10 cellular contexts compared by ENCODE assay signal in genomic region chr12:6426882-6427671, GRCh38. TPM values are rescaled to one million over a fixed set of nuclear protein-coding genes. Genes with fewer than 3 reads are reported as not detected.
DNase-seq lines count a peak whose midpoint lies in the region; ATAC-seq and TF ChIP-seq lines count a peak whose summit lies in the region.
"Had no signal": no experiment of that assay in that cellular context is flagged by ENCODE, and none has a peak within 500 bp of the region (broad histone marks: within the 10 kb centered on the region; RNA-seq: fewer than 3 reads in every experiment).

No MANE protein-coding gene starts in this region.

- ATAC-seq in CD4-positive, alpha-beta T cell (ENCODE audit: poor library complexity) = peak; percentile 80
- peak; percentile 44 for ATAC-seq in GM21526 (IDR thresholded peaks at IDR 0.05; ENCODE audit: low FRiP score, unreplicated experiment)

- peaks cover 8% of the 10 kb centered on the region; the same call in 1 of the 2 replicates for H3F3A ChIP-seq in OCI-LY1 (ENCODE audit: insufficient read depth, low read length)

- peak overlapping the region; percentile 93 for H3K27ac Mint-ChIP-seq in CD4-positive, alpha-beta T cell
- H3K27ac Mint-ChIP-seq in activated naive CD4-positive, alpha-beta T cell treated with anti-CD3 and anti-CD28 coated beads for 36 hours = peak overlapping the region; percentile 99
- H3K27ac Mint-ChIP-seq: brain had no signal

- H3K27me3 ChIP-seq in CD4-positive, alpha-beta T cell (ENCODE audit: control insufficient read depth, insufficient read depth, low read length) = no peaks in the 10 kb centered on the region
- H3K27me3 ChIP-seq in OCI-LY1 (ENCODE audit: insufficient read depth, low read length) = no peaks in the 10 kb centered on the region

- intact Hi-C loops in CD4-positive, alpha-beta T cell (cut with DNase I, micrococcal nuclease) = loop anchor here in 1 of 2 experiments (2.0 kb wide), 1 partner anchor 18 kb away; the partner anchor contains the start of gene CD27
- intact Hi-C loops in activated naive CD4-positive, alpha-beta T cell treated with anti-CD3 and anti-CD28 coated beads for 36 hours (cut with micrococcal nuclease) = loop anchor here (1.0 to 5.0 kb wide), 10 partner anchors 16 to 425 kb away; partner anchors contain the start of genes CHD4, GAPDH, MRPL51 and TAPBPL

- peak overlapping the region; percentile 70 for H3K9ac ChIP-seq in OCI-LY1 (ENCODE audit: low read length)

- CTCF ChIA-PET in CD4-positive, alpha-beta T cell (lab: Charles Lee) = interaction anchor here (0.8 to 5.4 kb wide), 7 partner anchors 25 to 111 kb away, joined by 3 to 61 read pairs (median 5); partner anchors contain the start of gene TAPBPL
- CTCF ChIA-PET in activated naive CD4-positive, alpha-beta T cell treated with anti-CD3 and anti-CD28 coated beads for 36 hours (lab: Charles Lee) = interaction anchor here (1.0 to 7.6 kb wide), 8 partner anchors 12 to 111 kb away, joined by 3 to 223 read pairs (median 18); partner anchors contain the start of genes CD27 and TAPBPL

- no peak for TF ChIP-seq CTCF in CD4-positive, alpha-beta T cell (IDR thresholded peaks at IDR 0.05)
- TF ChIP-seq CTCF in OCI-LY1 (IDR thresholded peaks at IDR 0.05; ENCODE audit: low read length) = no peak

- H3K27me3 Mint-ChIP-seq in CD4-positive, alpha-beta T cell = no peaks in the 10 kb centered on the region
- no peaks in the 10 kb centered on the region for H3K27me3 Mint-ChIP-seq in activated naive CD4-positive, alpha-beta T cell treated with anti-CD3 and anti-CD28 coated beads for 36 hours (ENCODE audit: low read depth)

- H3K36me3 ChIP-seq in OCI-LY1 (ENCODE audit: insufficient read depth, low read length) = no peaks in the 10 kb centered on the region

- POLR2A ChIA-PET in CD4-positive, alpha-beta T cell (lab: Charles Lee) = interaction anchor here (0.6 to 5.4 kb wide), 6 partner anchors 18 to 193 kb away, joined by 3 to 99 read pairs (median 13); partner anchors contain the start of genes CD27, TAPBPL and VAMP1

- peak overlapping the region; percentile 69 for H3K27ac ChIP-seq in CD4-positive, alpha-beta T cell (ENCODE audit: low read depth, low read length)
- H3K27ac ChIP-seq in OCI-LY1 (ENCODE audit: low read depth, low read length, poor library complexity, severe bottlenecking) = peak overlapping the region; percentile 100

- H3K79me2 ChIP-seq in OCI-LY1 (ENCODE audit: insufficient read depth, low read length) = no peaks in the 10 kb centered on the region

- H3K9me3 ChIP-seq in CD4-positive, alpha-beta T cell (ENCODE audit: control insufficient read depth, low read length) = no peaks in the 10 kb centered on the region
- H3K9me3 ChIP-seq in OCI-LY1 (ENCODE audit: low read length) = no peaks in the 10 kb centered on the region

- H3K4me1 Mint-ChIP-seq in CD4-positive, alpha-beta T cell (ENCODE audit: low read depth) = peaks cover 55% of the 10 kb centered on the region
- peaks cover 74% of the 10 kb centered on the region for H3K4me1 Mint-ChIP-seq in activated naive CD4-positive, alpha-beta T cell treated with anti-CD3 and anti-CD28 coated beads for 36 hours (ENCODE audit: low read depth)

- no peaks in the 10 kb centered on the region for H4K20me1 ChIP-seq in OCI-LY1 (ENCODE audit: insufficient read depth, low read length)

- no peak overlapping the region for H2AFZ ChIP-seq in OCI-LY1 (ENCODE audit: low read length)

- H3K4me3 Mint-ChIP-seq in CD4-positive, alpha-beta T cell = peak overlapping the region; percentile 65
- H3K4me3 Mint-ChIP-seq in activated naive CD4-positive, alpha-beta T cell treated with anti-CD3 and anti-CD28 coated beads for 36 hours = peak overlapping the region; percentile 85
- H3K4me3 Mint-ChIP-seq: brain had no signal

- H3K4me3 ChIP-seq in OCI-LY1 (ENCODE audit: low read depth, low read length, poor library complexity, severe bottlenecking) = peak overlapping the region; percentile 38

- peak; percentile 54 to 84 (median 76) for DNase-seq in CD4-positive, alpha-beta T cell
- peak; percentile 99 for DNase-seq in activated naive CD4-positive, alpha-beta T cell treated with anti-CD3 and anti-CD28 coated beads for 36 hours
- peak; percentile 93 for DNase-seq in stimulated activated CD4-positive, alpha-beta T cell treated with anti-CD3 and anti-CD28 coated beads, Interleukin-2, amount 100 ng/mL, for 24 hours
- DNase-seq in superior temporal gyrus (ENCODE audit: extremely low spot score) = no peak
- DNase-seq in NCI-H1417 treated with DMSO at 0.1 percent for 48 hours (lab: John Stamatoyannopoulos, UW) = no peak
- no peak for DNase-seq in NOMO-1 (lab: John Stamatoyannopoulos, UW; ENCODE audit: unreplicated experiment in 2 of 2)

- H3K4me2 ChIP-seq in OCI-LY1 (ENCODE audit: low read length) = peak overlapping the region; percentile 67

- H3K36me3 Mint-ChIP-seq in CD4-positive, alpha-beta T cell (ENCODE audit: low read depth) = no peaks in the 10 kb centered on the region
- no peaks in the 10 kb centered on the region for H3K36me3 Mint-ChIP-seq in activated naive CD4-positive, alpha-beta T cell treated with anti-CD3 and anti-CD28 coated beads for 36 hours (ENCODE audit: low read depth)
- H3K36me3 Mint-ChIP-seq: brain had no signal

- H3K9me3 Mint-ChIP-seq in CD4-positive, alpha-beta T cell = no peaks in the 10 kb centered on the region
- H3K9me3 Mint-ChIP-seq in activated naive CD4-positive, alpha-beta T cell treated with anti-CD3 and anti-CD28 coated beads for 36 hours = no peaks in the 10 kb centered on the region
- H3K9me3 Mint-ChIP-seq: brain had no signal

- peaks cover 84% of the 10 kb centered on the region for H3K4me1 ChIP-seq in OCI-LY1 (ENCODE audit: insufficient read depth, low read length, severe bottlenecking)

- no peaks in the 10 kb centered on the region for H3K9me2 ChIP-seq in OCI-LY1 (ENCODE audit: low read depth, low read length)

RNA-seq across cellular contexts. Expression of gene CD27, which starts 17.7 kb away (rescaled TPM):
- 10 to 100 TPM; 42.7 to 46.1 TPM for total RNA-seq in CD4-positive, alpha-beta T cell
- total RNA-seq in activated naive CD4-positive, alpha-beta T cell treated with anti-CD3 and anti-CD28 coated beads for 36 hours = 10 to 100 TPM; 48.1 to 56.7 TPM
- total RNA-seq: skeletal muscle tissue had no signal

RNA-seq across cellular contexts. Expression of gene TAPBPL, which starts 24.8 kb away (rescaled TPM):
- total RNA-seq in CD4-positive, alpha-beta T cell = 10 to 100 TPM; 14.7 to 15.8 TPM
- 10 to 100 TPM; 27.9 to 28.0 TPM for total RNA-seq in activated naive CD4-positive, alpha-beta T cell treated with anti-CD3 and anti-CD28 coated beads for 36 hours

RNA-seq across cellular contexts. Expression of gene LTBR, which starts 43.1 kb away (rescaled TPM):
- total RNA-seq in CD4-positive, alpha-beta T cell = under 1 TPM; 0.38 to 0.67 TPM
- total RNA-seq in activated naive CD4-positive, alpha-beta T cell treated with anti-CD3 and anti-CD28 coated beads for 36 hours = 1 to 10 TPM; 2.1 to 3.1 TPM

RNA-seq across cellular contexts. Expression of gene VAMP1, which starts 43.4 kb away (rescaled TPM):
- total RNA-seq in CD4-positive, alpha-beta T cell = 10 to 100 TPM; 84.8 to 87.7 TPM
- total RNA-seq in activated naive CD4-positive, alpha-beta T cell treated with anti-CD3 and anti-CD28 coated beads for 36 hours = 10 to 100 TPM; 31.9 to 33.5 TPM

RNA-seq across cellular contexts. Expression of gene SCNN1A, which starts 51.7 kb away (rescaled TPM):
- total RNA-seq in CD4-positive, alpha-beta T cell = 1 to 10 TPM; 1.1 to 2.0 TPM
- under 1 TPM; 0.20 to 0.67 TPM for total RNA-seq in activated naive CD4-positive, alpha-beta T cell treated with anti-CD3 and anti-CD28 coated beads for 36 hours
- total RNA-seq: skeletal muscle tissue had no signal

Comparison
In these comparisons a context has a peak if more than half of its experiments do, and no peak if none do; other contexts are left out.
1. DNase-seq: peak in CD4-positive, alpha-beta T cell (10 of 10), activated naive CD4-positive, alpha-beta T cell treated with anti-CD3 and anti-CD28 coated beads for 36 hours (single experiment) and stimulated activated CD4-positive, alpha-beta T cell treated with anti-CD3 and anti-CD28 coated beads, Interleukin-2, amount 100 ng/mL, for 24 hours (2 of 2); none in superior temporal gyrus (single experiment), NCI-H1417 treated with DMSO at 0.1 percent for 48 hours (single experiment) and NOMO-1 (0 of 2).